In the genomic region with DNA sequence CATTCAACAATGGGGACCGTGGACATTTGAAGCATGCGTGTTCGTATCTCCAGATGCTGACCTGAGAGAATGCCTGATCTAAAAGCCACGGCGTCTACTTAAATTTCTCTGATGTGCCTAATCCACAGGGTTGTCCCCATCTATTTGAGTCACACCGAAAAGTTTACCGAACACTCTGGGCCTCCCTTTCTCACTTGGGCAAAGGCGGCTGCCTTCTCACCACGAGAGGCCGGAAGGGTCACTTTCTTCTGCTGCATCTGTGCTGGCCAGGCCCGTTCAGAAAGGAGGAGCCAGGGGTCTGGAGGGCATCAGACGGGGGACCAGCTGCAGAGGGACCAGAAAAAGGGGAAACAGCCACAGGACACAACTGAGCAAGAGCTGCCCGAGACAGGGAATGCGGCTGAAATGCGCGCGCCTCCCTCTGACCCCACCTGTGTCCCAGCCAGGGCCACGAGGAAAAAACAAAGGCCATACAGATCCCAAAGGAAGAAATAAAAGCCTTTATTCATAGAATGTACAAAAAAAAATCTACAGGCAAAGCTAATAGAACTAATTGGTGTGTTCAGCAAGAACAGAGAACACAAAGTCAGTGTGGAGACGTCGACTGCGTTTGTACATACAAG, we compare ENCODE assay signal across 15 cellular contexts.
DNase-seq lines count a peak whose midpoint lies in the region; ATAC-seq, FAIRE-seq and TF ChIP-seq lines count a peak whose summit lies in the region.
"Had no signal": no experiment of that assay in that cellular context is flagged by ENCODE, and none has a peak within 500 bp of the region (broad histone marks: within the 10 kb centered on the region; RNA-seq: fewer than 3 reads in every experiment).

No MANE protein-coding gene starts in this region.

- H3K4me3 ChIP-seq in adipocyte (ENCODE audit: low read length): peak overlapping the region; percentile 63
- no peak overlapping the region for H3K4me3 ChIP-seq in naive thymus-derived CD4-positive, alpha-beta T cell (ENCODE audit: low read length)
- H3K4me3 ChIP-seq: ovary, stomach had no signal

- intact Hi-C loops in left ventricle myocardium superior (cut with micrococcal nuclease) (no loop called here), cardiac septum (cut with DNase I) (no loop called here)
- intact Hi-C loops in naive thymus-derived CD4-positive, alpha-beta T cell (cut with micrococcal nuclease): loop anchor here in 1 of 2 donors (5.0 kb wide), 2 partner anchors 67 to 182 kb away; no protein-coding TSS in a partner anchor

- DNase-seq in left ventricle myocardium superior (peak; percentile 12), cardiac septum (ENCODE audit: low spot score) (no peak), adipocyte (ENCODE audit: low read depth) (no peak), ureter (ENCODE audit: low spot score) (no peak), GM12891 (ENCODE audit: insufficient read length, low spot score) (no peak)
- no peak for DNase-seq in naive thymus-derived CD4-positive, alpha-beta T cell
- DNase-seq: AML-193, GF-D8, stomach had no signal

- TF ChIP-seq POLR2A in GM12891 (IDR thresholded peaks at IDR 0.05; ENCODE audit: low read depth, low read length): no peak

- peak overlapping the region in 6 of 10 donors; percentile 27 to 91 (median 46) for H3K4me3 Mint-ChIP-seq in naive thymus-derived CD4-positive, alpha-beta T cell

- H3K27ac ChIP-seq in naive thymus-derived CD4-positive, alpha-beta T cell (ENCODE audit: low read depth, low read length): no peak overlapping the region
- H3K27ac ChIP-seq: ovary had no signal

- H3K4me1 ChIP-seq in adipocyte (ENCODE audit: control insufficient read depth, insufficient read depth, low read length): peaks cover 37% of the 10 kb centered on the region
- H3K4me1 ChIP-seq in naive thymus-derived CD4-positive, alpha-beta T cell (ENCODE audit: control insufficient read depth in 2 of 2, insufficient read depth in 2 of 2, low read length in 2 of 2): peaks cover 19 to 29% of the 10 kb centered on the region in 2 donors

- H3K4me1 Mint-ChIP-seq in naive thymus-derived CD4-positive, alpha-beta T cell: peaks cover 44 to 83% (median 69%) of the 10 kb centered on the region in 7 donors

- H3K27me3 ChIP-seq in adipocyte (replicated peaks; ENCODE audit: control insufficient read depth, insufficient read depth, low read length): no peaks in the 10 kb centered on the region
- no peaks in the 10 kb centered on the region for H3K27me3 ChIP-seq in naive thymus-derived CD4-positive, alpha-beta T cell (ENCODE audit: control insufficient read depth in 2 of 2, insufficient read depth in 2 of 2, low read length in 2 of 2)
- H3K27me3 ChIP-seq: ovary, stomach had no signal

- CTCF ChIA-PET in naive thymus-derived CD4-positive, alpha-beta T cell (lab: Charles Lee): interaction anchor here (0.5 kb wide), 1 partner anchor 113 kb away, joined by 3 read pairs; no protein-coding TSS in a partner anchor

- peaks cover 13% of the 10 kb centered on the region for H3K36me3 ChIP-seq in adipocyte (ENCODE audit: control insufficient read depth, insufficient read depth, low read length, severe bottlenecking)
- peaks cover 10 to 72% (median 25%) of the 10 kb centered on the region in 3 experiments for H3K36me3 ChIP-seq in naive thymus-derived CD4-positive, alpha-beta T cell (ENCODE audit: control insufficient read depth in 2 of 3, insufficient read depth in 3 of 3, low read length in 3 of 3)
- H3K36me3 ChIP-seq: ovary had no signal

- POLR2A ChIA-PET in naive thymus-derived CD4-positive, alpha-beta T cell (lab: Charles Lee): no interaction called here

- peaks cover 0 to 10% (median 0%) of the 10 kb centered on the region in 11 donors for H3K9me3 Mint-ChIP-seq in naive thymus-derived CD4-positive, alpha-beta T cell

- FAIRE-seq in GM12891 (lab: Jason Lieb, UNC): no peak
- FAIRE-seq: bronchial epithelial cell, HTR-8/SVneo, keratinocyte had no signal

- H3K9ac ChIP-seq in adipocyte (ENCODE audit: low read length): peak overlapping the region; percentile 89

- no peaks in the 10 kb centered on the region for H3K9me3 ChIP-seq in adipocyte (ENCODE audit: control insufficient read depth, low read length)
- H3K9me3 ChIP-seq in naive thymus-derived CD4-positive, alpha-beta T cell (ENCODE audit: control insufficient read depth in 2 of 3, low read length in 3 of 3): no peaks in the 10 kb centered on the region
- H3K9me3 ChIP-seq: ovary, stomach had no signal

- H3K27ac Mint-ChIP-seq in naive thymus-derived CD4-positive, alpha-beta T cell: peak overlapping the region in 8 of 9 donors; percentile 35 to 95 (median 68)

- H3K27me3 Mint-ChIP-seq in naive thymus-derived CD4-positive, alpha-beta T cell: no peaks in the 10 kb centered on the region

- ATAC-seq in left ventricle myocardium superior: no peak
- no peak for ATAC-seq in naive thymus-derived CD4-positive, alpha-beta T cell
- ATAC-seq in HG03460 (IDR thresholded peaks at IDR 0.05; ENCODE audit: unreplicated experiment): no peak
- no peak for ATAC-seq in HG03196 (IDR thresholded peaks at IDR 0.05; ENCODE audit: unreplicated experiment)

- H3K36me3 Mint-ChIP-seq in naive thymus-derived CD4-positive, alpha-beta T cell: peaks cover 4 to 46% (median 20%) of the 10 kb centered on the region in 5 donors

TF ChIP-seq in GM12891, 5 proteins besides CTCF, POLR2A, EP300 and RAD21:
- TF ChIP-seq POLR2AphosphoS5 (IDR thresholded peaks at IDR 0.05; ENCODE audit: low read depth, low read length) (no peak), PAX5 (IDR thresholded peaks at IDR 0.05; ENCODE audit: insufficient read depth, low read length, severe bottlenecking) (no peak), SPI1 (IDR thresholded peaks at IDR 0.05; ENCODE audit: low read depth, low read length) (no peak), POU2F2 (IDR thresholded peaks at IDR 0.05; ENCODE audit: low read depth, low read length) (no peak), TAF1 (IDR thresholded peaks at IDR 0.05; ENCODE audit: low read depth, low read length) (no peak)
